Comparison of ENCODE assay signal across 29 cellular contexts in the genomic region with DNA sequence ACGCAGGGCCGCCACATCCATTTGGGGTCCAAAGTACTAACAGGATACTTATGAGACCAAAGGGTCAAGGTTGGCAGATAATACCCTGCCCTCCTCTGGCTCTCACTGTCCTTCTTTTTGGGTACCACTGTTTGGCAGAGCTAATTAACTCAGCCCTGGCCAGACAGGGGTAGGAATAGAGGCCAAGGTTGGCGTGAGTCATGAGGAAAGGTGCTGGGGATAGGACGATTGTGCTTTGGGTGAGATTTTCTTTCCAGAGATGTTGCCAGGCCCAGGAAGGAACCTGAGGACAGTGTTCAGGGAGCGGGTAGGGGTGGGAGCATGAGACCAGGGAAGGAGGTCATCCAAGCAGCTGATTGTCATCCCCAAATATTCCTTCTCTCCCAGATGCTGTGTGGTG.
"Had no signal": no experiment of that assay in that cellular context is flagged by ENCODE, and none has a peak within 500 bp of the region (broad histone marks: within the 10 kb centered on the region; RNA-seq: fewer than 3 reads in every experiment).

No MANE protein-coding gene starts in this region.

- H3K27ac Mint-ChIP-seq: dendritic cell treated with granulocyte-macrophage colony-stimulating factor and Interleukin-4, amounts not matched to agents 40 ng/mL and 50 ng/mL, for 4 days; effector memory CD8-positive, alpha-beta T cell; endodermal cell had no signal

- H3K9me3 Mint-ChIP-seq: effector memory CD8-positive, alpha-beta T cell had no signal

- H3K36me3 ChIP-seq: colonic mucosa, gastrocnemius medialis had no signal

- ATAC-seq: effector memory CD8-positive, alpha-beta T cell; esophagus mucosa; foreskin keratinocyte; gastrocnemius medialis; gastroesophageal sphincter; heart left ventricle; heart right ventricle had no signal

- H3K27me3 ChIP-seq: colonic mucosa, esophagus muscularis mucosa, gastrocnemius medialis, gastroesophageal sphincter, heart right ventricle had no signal

- FAIRE-seq: colon, endometrium, endothelial cell of umbilical vein, frontal cortex had no signal

- H3K27ac ChIP-seq: colonic mucosa, coronary artery, dorsolateral prefrontal cortex, epithelial cell of prostate, esophagus muscularis mucosa, esophagus squamous epithelium, foreskin keratinocyte, gastrocnemius medialis, gastroesophageal sphincter, heart left ventricle, heart right ventricle had no signal

- H3K4me3 ChIP-seq: colonic mucosa, coronary artery, dorsolateral prefrontal cortex, esophagus muscularis mucosa, esophagus squamous epithelium, gastrocnemius medialis, gastroesophageal sphincter, heart left ventricle, heart right ventricle had no signal

- H3K4me3 Mint-ChIP-seq: dendritic cell treated with granulocyte-macrophage colony-stimulating factor and Interleukin-4, amounts not matched to agents 40 ng/mL and 50 ng/mL, for 4 days; effector memory CD8-positive, alpha-beta T cell; endodermal cell had no signal

- H3K4me1 ChIP-seq: colonic mucosa, esophagus muscularis mucosa, foreskin keratinocyte, gastrocnemius medialis, heart left ventricle, heart right ventricle had no signal

- H3K4me1 Mint-ChIP-seq: endodermal cell had no signal

- H3K9me3 ChIP-seq: colonic mucosa, esophagus muscularis mucosa, esophagus squamous epithelium, gastrocnemius medialis, gastroesophageal sphincter, heart right ventricle had no signal

- DNase-seq: colonic mucosa; cortex of kidney; dermis blood vessel endothelial cell; dorsolateral prefrontal cortex; effector CD4-positive, alpha-beta T cell; effector CD8-positive, alpha-beta T cell; effector memory CD4-positive, alpha-beta T cell; effector memory CD8-positive, alpha-beta T cell; endodermal cell; erythroblast; esophagus squamous epithelium; foreskin fibroblast; foreskin keratinocyte; foreskin melanocyte; gastrocnemius medialis; glutamatergic neuron; head of caudate nucleus; heart left ventricle; heart right ventricle had no signal
